1 cellular context compared by ENCODE assay signal in genomic region chr5:72957337-72957736, GRCh38.
TF ChIP-seq lines count a peak whose summit lies in the region.

No MANE protein-coding gene starts in this region.

TF ChIP-seq in SK-N-SH, 30 proteins besides CTCF, POLR2A, EP300 and RAD21 (continued from another document):
- TF ChIP-seq REST (IDR thresholded peaks at IDR 0.05; ENCODE audit: low read depth, low read length) (no peak), SIN3A (IDR thresholded peaks at IDR 0.05; ENCODE audit: borderline replicate concordance, low read depth, low read length) (no peak), FOXJ3 (CRISPR knock-in tag; IDR thresholded peaks at IDR 0.05) (no peak), EZH2phosphoT487 (IDR thresholded peaks at IDR 0.05; ENCODE audit: borderline replicate concordance, low read depth) (no peak), RFX5 (IDR thresholded peaks at IDR 0.05; ENCODE audit: low read length) (no peak), USF2 (IDR thresholded peaks at IDR 0.05; ENCODE audit: borderline replicate concordance, low read depth, low read length) (no peak), JUND (IDR thresholded peaks at IDR 0.05) (no peak), FOXM1 (IDR thresholded peaks at IDR 0.05; ENCODE audit: low read depth) (no peak), MEF2A (IDR thresholded peaks at IDR 0.05; ENCODE audit: borderline replicate concordance, low read depth) (no peak)
